ENCODE assay signal across 2 cellular contexts in genomic region chr9:81430727-81431126, GRCh38.
TF ChIP-seq lines count a peak whose summit lies in the region.

No MANE protein-coding gene starts in this region.

TF ChIP-seq in IMR-90, 13 proteins besides CTCF, POLR2A, EP300 and RAD21:
- peak; percentile 62 for TF ChIP-seq CEBPB (IDR thresholded peaks at IDR 0.05; ENCODE audit: low read depth, low read length)
- TF ChIP-seq NFE2L2 (IDR thresholded peaks at IDR 0.05; ENCODE audit: low read depth, low read length): no peak
- TF ChIP-seq CHD1 (IDR thresholded peaks at IDR 0.05; ENCODE audit: low read depth, low read length): no peak
- no peak for TF ChIP-seq MAFK (IDR thresholded peaks at IDR 0.05; ENCODE audit: low read depth, low read length)
- TF ChIP-seq USF2 (IDR thresholded peaks at IDR 0.05; ENCODE audit: low read depth, low read length): no peak
- TF ChIP-seq MAZ (IDR thresholded peaks at IDR 0.05; ENCODE audit: borderline replicate concordance, low read depth, low read length): no peak
- TF ChIP-seq FOS (IDR thresholded peaks at IDR 0.05; ENCODE audit: low read depth, low read length): peak; percentile 25; the same call in 1 of the 2 replicates
- TF ChIP-seq SMC3 (IDR thresholded peaks at IDR 0.05; ENCODE audit: low read depth, low read length): no peak
- TF ChIP-seq RCOR1 (IDR thresholded peaks at IDR 0.05; ENCODE audit: insufficient replicate concordance, low read length): no peak

TF ChIP-seq in endothelial cell of umbilical vein, 7 proteins besides CTCF, POLR2A, EP300 and RAD21:
- TF ChIP-seq FOS (IDR thresholded peaks at IDR 0.05; ENCODE audit: borderline replicate concordance, insufficient read depth, low read length): peak; percentile 9
- no peak for TF ChIP-seq POLR2AphosphoS5 (IDR thresholded peaks at IDR 0.05; ENCODE audit: insufficient read depth, low read depth, low read length)
